ENCODE assay signal across 1 cellular context in genomic region chr3:107432013-107432515, GRCh38.
TF ChIP-seq lines count a peak whose summit lies in the region.

No MANE protein-coding gene starts in this region.

TF ChIP-seq in IMR-90, 13 proteins besides CTCF, POLR2A, EP300 and RAD21:
- TF ChIP-seq ELK1 (IDR thresholded peaks at IDR 0.05; ENCODE audit: borderline replicate concordance, low read depth, low read length) (no peak), FOS (IDR thresholded peaks at IDR 0.05; ENCODE audit: low read depth, low read length) (no peak), BHLHE40 (IDR thresholded peaks at IDR 0.05; ENCODE audit: low read depth, low read length) (no peak), CEBPB (IDR thresholded peaks at IDR 0.05; ENCODE audit: low read depth, low read length) (no peak), SMC3 (IDR thresholded peaks at IDR 0.05; ENCODE audit: low read depth, low read length) (no peak), MAZ (IDR thresholded peaks at IDR 0.05; ENCODE audit: borderline replicate concordance, low read depth, low read length) (no peak), MAFK (IDR thresholded peaks at IDR 0.05; ENCODE audit: low read depth, low read length) (no peak), RCOR1 (IDR thresholded peaks at IDR 0.05; ENCODE audit: insufficient replicate concordance, low read length) (no peak), RFX5 (IDR thresholded peaks at IDR 0.05; ENCODE audit: low read depth, low read length) (no peak)
- TF ChIP-seq, protein P1, sequence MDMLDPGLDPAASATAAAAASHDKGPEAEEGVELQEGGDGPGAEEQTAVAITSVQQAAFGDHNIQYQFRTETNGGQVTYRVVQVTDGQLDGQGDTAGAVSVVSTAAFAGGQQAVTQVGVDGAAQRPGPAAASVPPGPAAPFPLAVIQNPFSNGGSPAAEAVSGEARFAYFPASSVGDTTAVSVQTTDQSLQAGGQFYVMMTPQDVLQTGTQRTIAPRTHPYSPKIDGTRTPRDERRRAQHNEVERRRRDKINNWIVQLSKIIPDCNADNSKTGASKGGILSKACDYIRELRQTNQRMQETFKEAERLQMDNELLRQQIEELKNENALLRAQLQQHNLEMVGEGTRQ (IDR thresholded peaks at IDR 0.05; ENCODE audit: low read depth, low read length): no peak
